31 cellular contexts compared by ENCODE assay signal in the genomic region with DNA sequence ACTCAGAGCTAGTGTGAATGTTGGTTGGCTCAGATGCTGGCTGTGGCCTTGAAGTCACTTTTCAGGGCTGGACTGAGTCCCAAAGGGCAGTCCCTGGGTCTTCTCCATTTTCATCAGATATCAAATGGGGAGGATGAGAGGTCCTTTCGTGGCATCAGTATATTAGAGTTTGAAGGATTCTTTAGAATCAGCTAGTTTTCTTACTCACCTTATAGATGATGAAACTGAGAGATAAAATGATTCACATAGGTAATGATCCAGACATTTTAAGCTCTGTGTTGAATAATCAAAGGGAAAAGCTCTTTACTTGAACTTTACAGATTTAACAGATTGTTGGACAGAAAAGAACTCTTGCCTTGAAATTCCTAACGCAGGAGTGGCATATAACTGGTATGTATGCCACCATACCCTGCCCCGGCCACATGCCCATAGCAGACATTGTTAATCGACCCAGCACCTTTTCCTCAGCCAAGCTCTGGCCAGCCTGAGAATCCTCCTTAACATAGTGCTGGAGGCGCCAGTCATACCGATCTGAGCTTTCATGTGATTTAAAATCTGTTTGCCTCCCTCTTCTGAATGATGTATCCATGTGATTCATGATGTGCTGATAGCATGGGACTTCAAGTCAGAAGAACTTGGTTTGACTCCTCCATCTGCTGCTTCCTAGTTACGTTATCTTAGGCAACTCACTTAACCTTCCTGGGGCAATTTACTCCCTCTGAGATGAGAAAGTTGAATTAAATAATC.
A peak's percentile ranks its signal among the peaks of the same experiment; 100 is the strongest.
DNase-seq lines count a peak whose midpoint lies in the region; ATAC-seq, FAIRE-seq and TF ChIP-seq lines count a peak whose summit lies in the region.
"Had no signal": no experiment of that assay in that cellular context is flagged by ENCODE, and none has a peak within 500 bp of the region (broad histone marks: within the 10 kb centered on the region; RNA-seq: fewer than 3 reads in every experiment).

No MANE protein-coding gene starts in this region.

- peak; percentile 28 for FAIRE-seq in bronchial epithelial cell (lab: Jason Lieb, UNC)
- FAIRE-seq: astrocyte had no signal

- intact Hi-C loops in activated CD4-positive, alpha-beta T cell treated with anti-CD3 and anti-CD28 coated beads for 36 hours (cut with DNase I, micrococcal nuclease) = loop anchor here (2.0 kb wide), 2 partner anchors 203 to 207 kb away; no protein-coding TSS in a partner anchor
- intact Hi-C loops in testis (cut with DNase I; ENCODE audit: low total_unique reads) = no loop called here

- peaks cover 20% of the 10 kb centered on the region for H3K4me1 ChIP-seq in HEK293 (ENCODE audit: control insufficient read depth, insufficient read depth, low read length)
- H3K4me1 ChIP-seq in testis = no peaks in the 10 kb centered on the region
- H3K4me1 ChIP-seq: left lung had no signal

- peak; percentile 45 for ATAC-seq in activated CD4-positive, alpha-beta T cell treated with anti-CD3 and anti-CD28 coated beads for 36 hours
- no peak for ATAC-seq in HG03095 (IDR thresholded peaks at IDR 0.05; ENCODE audit: unreplicated experiment)
- ATAC-seq: activated naive CD8-positive, alpha-beta T cell treated with anti-CD3 and anti-CD28 coated beads, Interleukin-2, amount 50 U/mL, for 24 hours; PC-3; Right ventricle myocardium inferior; stimulated activated naive B cell treated with anti-CD40 and anti-IgM and Interleukin-4, amounts not matched to agents 10 μg/mL and 1 μg/mL and 100 μg/mL, for 72 hours had no signal

- CTCF ChIA-PET in activated CD4-positive, alpha-beta T cell treated with anti-CD3 and anti-CD28 coated beads for 36 hours (lab: Charles Lee) = interaction anchor here (0.6 to 1.8 kb wide), 7 partner anchors 11 to 365 kb away, joined by 3 to 6 read pairs (median 4); a partner anchor contains a TSS
- CTCF ChIA-PET in HEK293 (lab: Yijun Ruan, JAX) = interaction anchor here (0.6 to 1.4 kb wide), 4 partner anchors 9 to 71 kb away, joined by 3 to 5 read pairs (median 4); a partner anchor contains a TSS

- peak; percentile 22 for DNase-seq in activated CD4-positive, alpha-beta T cell treated with anti-CD3 and anti-CD28 coated beads for 36 hours
- no peak for DNase-seq in activated CD4-positive, alpha-beta T cell treated with anti-CD3 and anti-CD28 coated beads for 4 hours
- DNase-seq in bronchial epithelial cell (ENCODE audit: low read depth) (peak; percentile 88), nephron progenitor cell (no peak), NCI-H82 treated with DMSO at 0.1 percent for 48 hours (lab: John Stamatoyannopoulos, UW; ENCODE audit: unreplicated experiment) (no peak), testis (no peak)
- DNase-seq: activated B cell treated with CpG ODN at 0.5 μM for 24 hours; activated CD4-positive, alpha-beta memory T cell treated with anti-CD3 and anti-CD28 coated beads, Interleukin-2, amount 10 ng/mL, durations not matched to agents 7 days and 5 days; activated CD8-positive, alpha-beta memory T cell treated with anti-CD3 and anti-CD28 coated beads, Interleukin-2, amount 50 U/mL, for 48 hours; activated effector memory CD4-positive, alpha-beta T cell treated with anti-CD3 and anti-CD28 coated beads, Interleukin-2, amount 50 U/mL, for 16 hours; activated naive CD8-positive, alpha-beta T cell treated with anti-CD3 and anti-CD28 coated beads, Interleukin-2, amount 50 U/mL, for 24 hours; C1 segment of cervical spinal cord; central memory CD4-positive, alpha-beta T cell; cortex of kidney; effector memory CD4-positive, alpha-beta T cell; GDM1; glutamatergic neuron; left lung; mesenchymal stem cell; NCI-H1930; NCI-H524 treated with DMSO at 0.1 percent for 48 hours; NK-92 treated with Interleukin-12 subunit alpha and Interleukin-12 subunit beta, amount 100 ng/mL, for 24 hours; SK-N-SH; stimulated activated naive B cell treated with anti-CD40 and anti-IgM and Interleukin-4, amounts not matched to agents 10 μg/mL and 1 μg/mL and 100 μg/mL, for 72 hours had no signal

- peaks cover 11% of the 10 kb centered on the region for H3K27me3 Mint-ChIP-seq in activated CD4-positive, alpha-beta T cell treated with anti-CD3 and anti-CD28 coated beads for 36 hours
- peaks cover 19% of the 10 kb centered on the region for H3K27me3 Mint-ChIP-seq in nephron progenitor cell (ENCODE audit: low read depth, poor library complexity)
- H3K27me3 Mint-ChIP-seq: activated B cell treated with CpG ODN at 0.5 μM for 24 hours; stimulated activated naive B cell treated with anti-CD40 and anti-IgM and Interleukin-4, amounts not matched to agents 10 μg/mL and 1 μg/mL and 100 μg/mL, for 72 hours had no signal

- WGBS in testis, 2 donors = 64 to 69% methylated on average over 7 of the region's 7 CpGs

- peaks cover 27% of the 10 kb centered on the region for H3K4me1 Mint-ChIP-seq in activated CD4-positive, alpha-beta T cell treated with anti-CD3 and anti-CD28 coated beads for 36 hours
- peaks cover 52% of the 10 kb centered on the region for H3K4me1 Mint-ChIP-seq in nephron progenitor cell
- H3K4me1 Mint-ChIP-seq: activated B cell treated with CpG ODN at 0.5 μM for 24 hours; stimulated activated naive B cell treated with anti-CD40 and anti-IgM and Interleukin-4, amounts not matched to agents 10 μg/mL and 1 μg/mL and 100 μg/mL, for 72 hours had no signal

- POLR2A ChIA-PET in activated CD4-positive, alpha-beta T cell treated with anti-CD3 and anti-CD28 coated beads for 36 hours (lab: Charles Lee) = no interaction called here
- POLR2A ChIA-PET in HEK293 (lab: Yijun Ruan, JAX) = no interaction called here

- TF ChIP-seq POLR2A in testis (IDR thresholded peaks at IDR 0.05) = no peak

- H3K4me3 ChIP-seq in HEK293 (ENCODE audit: low read depth, low read length) = no peak overlapping the region
- no peak overlapping the region for H3K4me3 ChIP-seq in bronchial epithelial cell (ENCODE audit: low read depth, low read length)
- no peak overlapping the region for H3K4me3 ChIP-seq in testis
- H3K4me3 ChIP-seq: left lung had no signal

- peaks cover 6% of the 10 kb centered on the region for H3K9me3 Mint-ChIP-seq in activated CD4-positive, alpha-beta T cell treated with anti-CD3 and anti-CD28 coated beads for 36 hours (ENCODE audit: low read depth)
- H3K9me3 Mint-ChIP-seq in nephron progenitor cell = peaks cover 27% of the 10 kb centered on the region
- H3K9me3 Mint-ChIP-seq: activated CD4-positive, alpha-beta memory T cell treated with anti-CD3 and anti-CD28 coated beads, Interleukin-2, amount 10 ng/mL, durations not matched to agents 7 days and 5 days; activated naive CD8-positive, alpha-beta T cell treated with anti-CD3 and anti-CD28 coated beads, Interleukin-2, amount 50 U/mL, for 24 hours had no signal

- H3K36me3 Mint-ChIP-seq in activated CD4-positive, alpha-beta T cell treated with anti-CD3 and anti-CD28 coated beads for 36 hours (ENCODE audit: low read depth) = no peaks in the 10 kb centered on the region
- H3K36me3 Mint-ChIP-seq in nephron progenitor cell (ENCODE audit: low read depth) = peaks cover 16% of the 10 kb centered on the region
- H3K36me3 Mint-ChIP-seq: stimulated activated naive B cell treated with anti-CD40 and anti-IgM and Interleukin-4, amounts not matched to agents 10 μg/mL and 1 μg/mL and 100 μg/mL, for 72 hours had no signal

- peak overlapping the region; percentile 59 for H3K27ac Mint-ChIP-seq in activated CD4-positive, alpha-beta T cell treated with anti-CD3 and anti-CD28 coated beads for 36 hours
- peak overlapping the region; percentile 43 for H3K27ac Mint-ChIP-seq in nephron progenitor cell
- H3K27ac Mint-ChIP-seq: activated B cell treated with CpG ODN at 0.5 μM for 24 hours; activated CD4-positive, alpha-beta memory T cell treated with anti-CD3 and anti-CD28 coated beads, Interleukin-2, amount 10 ng/mL, durations not matched to agents 7 days and 5 days; activated naive CD8-positive, alpha-beta T cell treated with anti-CD3 and anti-CD28 coated beads, Interleukin-2, amount 50 U/mL, for 24 hours; stimulated activated naive B cell treated with anti-CD40 and anti-IgM and Interleukin-4, amounts not matched to agents 10 μg/mL and 1 μg/mL and 100 μg/mL, for 72 hours had no signal

- H3K27ac ChIP-seq in HEK293 (ENCODE audit: extremely low read depth, low read depth, low read length) (peak overlapping the region; percentile 12; the same call in 1 of the 2 replicates), testis (no peak overlapping the region)
- H3K27ac ChIP-seq: 22Rv1, left lung, neutrophil had no signal

- H3K36me3 ChIP-seq in HEK293 (ENCODE audit: control insufficient read depth in 2 of 2, insufficient read depth in 1 of 2, low read length in 2 of 2) (no peaks in the 10 kb centered on the region), bronchial epithelial cell (ENCODE audit: control insufficient read depth, insufficient read depth, low read length) (peaks cover 6% of the 10 kb centered on the region), testis (ENCODE audit: low read depth, missing control alignments) (no peaks in the 10 kb centered on the region)
- H3K36me3 ChIP-seq: left lung, neutrophil had no signal

- H3K4me3 Mint-ChIP-seq in activated CD4-positive, alpha-beta T cell treated with anti-CD3 and anti-CD28 coated beads for 36 hours = no peak overlapping the region
- no peak overlapping the region for H3K4me3 Mint-ChIP-seq in nephron progenitor cell
- H3K4me3 Mint-ChIP-seq: activated B cell treated with CpG ODN at 0.5 μM for 24 hours; activated CD4-positive, alpha-beta memory T cell treated with anti-CD3 and anti-CD28 coated beads, Interleukin-2, amount 10 ng/mL, durations not matched to agents 7 days and 5 days; activated naive CD8-positive, alpha-beta T cell treated with anti-CD3 and anti-CD28 coated beads, Interleukin-2, amount 50 U/mL, for 24 hours; stimulated activated naive B cell treated with anti-CD40 and anti-IgM and Interleukin-4, amounts not matched to agents 10 μg/mL and 1 μg/mL and 100 μg/mL, for 72 hours had no signal

- TF ChIP-seq CTCF in HEK293 (tag by site-specific recombination; IDR thresholded peaks at IDR 0.05) (no peak), bronchial epithelial cell (IDR thresholded peaks at IDR 0.05; ENCODE audit: insufficient read depth, low read length, severe bottlenecking) (no peak), nephron progenitor cell (IDR thresholded peaks at IDR 0.05) (no peak), testis (IDR thresholded peaks at IDR 0.05) (no peak)

- H3K9me3 ChIP-seq in HEK293 (ENCODE audit: control insufficient read depth, insufficient read depth, low read depth, low read length) (no peaks in the 10 kb centered on the region), testis (no peaks in the 10 kb centered on the region)
- H3K9me3 ChIP-seq: left lung, neutrophil, SK-N-SH had no signal

- H3K27me3 ChIP-seq in bronchial epithelial cell (ENCODE audit: control insufficient read depth, insufficient read depth, low read length) (no peaks in the 10 kb centered on the region), testis (no peaks in the 10 kb centered on the region)
- H3K27me3 ChIP-seq: neutrophil had no signal

TF ChIP-seq in HEK293, 187 proteins besides CTCF, POLR2A, EP300 and RAD21 (continues in another document):
- TF ChIP-seq ZNF670 (tag by site-specific recombination; IDR thresholded peaks at IDR 0.05; ENCODE audit: low read depth) = no peak

Comparison
In these comparisons a context has a peak if more than half of its experiments do, and no peak if none do; other contexts are left out.
1. DNase-seq: peak in activated CD4-positive, alpha-beta T cell treated with anti-CD3 and anti-CD28 coated beads for 36 hours (single experiment) and bronchial epithelial cell (single experiment); none in activated CD4-positive, alpha-beta T cell treated with anti-CD3 and anti-CD28 coated beads for 4 hours (0 of 2), nephron progenitor cell (single experiment), NCI-H82 treated with DMSO at 0.1 percent for 48 hours (single experiment) and testis (single experiment).